Comparison of ENCODE assay signal across 8 cellular contexts in genomic region chr1:153774780-153775431, GRCh38. TPM values are rescaled to one million over a fixed set of nuclear protein-coding genes. Genes with fewer than 3 reads are reported as not detected.
DNase-seq lines count a peak whose midpoint lies in the region; ATAC-seq lines count a peak whose summit lies in the region.

Gene SLC27A3 (plus strand): TSS chr1:153775407. CDS start chr1:153775498, 91 bp downstream.

- ATAC-seq in GM21717 (IDR thresholded peaks at IDR 0.05; ENCODE audit: unreplicated experiment) (peak; percentile 18), GM21737 (IDR thresholded peaks at IDR 0.05; ENCODE audit: unreplicated experiment) (no peak)

- peaks cover 22% of the 10 kb centered on the region for H3K4me1 Mint-ChIP-seq in activated naive CD8-positive, alpha-beta T cell treated with anti-CD3 and anti-CD28 coated beads for 36 hours

- no peaks in the 10 kb centered on the region for H3K9me3 Mint-ChIP-seq in activated naive CD8-positive, alpha-beta T cell treated with anti-CD3 and anti-CD28 coated beads for 36 hours

- no peaks in the 10 kb centered on the region for H3K27me3 Mint-ChIP-seq in activated naive CD8-positive, alpha-beta T cell treated with anti-CD3 and anti-CD28 coated beads for 36 hours

- peak within 1 kb of the TSS; percentile 62 for H3K27ac Mint-ChIP-seq in activated naive CD8-positive, alpha-beta T cell treated with anti-CD3 and anti-CD28 coated beads for 36 hours

- intact Hi-C loops in head of caudate nucleus (cut with DNase I), result no loop called here

- DNase-seq in DMS153 treated with DMSO at 0.1 percent for 48 hours (lab: John Stamatoyannopoulos, UW; ENCODE audit: unreplicated experiment) (peak; percentile 81), NCI-H187 treated with DMSO at 0.1 percent for 48 hours (lab: John Stamatoyannopoulos, UW) (peak; percentile 57), head of caudate nucleus (peak in 40 of 42 donors; percentile 47 to 88 (median 70)), occipital lobe (lab: John Stamatoyannopoulos, UW) (peak; percentile 46), activated gamma-delta T cell (lab: John Stamatoyannopoulos, UW) (no peak)
- DNase-seq in activated naive CD8-positive, alpha-beta T cell treated with anti-CD3 and anti-CD28 coated beads for 36 hours, result peak; percentile 29

- H3K4me3 Mint-ChIP-seq in activated naive CD8-positive, alpha-beta T cell treated with anti-CD3 and anti-CD28 coated beads for 36 hours, result peak within 1 kb of the TSS; percentile 82

- peaks cover 4% of the 10 kb centered on the region for H3K36me3 Mint-ChIP-seq in activated naive CD8-positive, alpha-beta T cell treated with anti-CD3 and anti-CD28 coated beads for 36 hours

RNA-seq across cellular contexts. Expression of gene SLC27A3, which starts in this region (rescaled TPM):
- 1 to 10 TPM; 6.4 to 6.9 TPM for total RNA-seq in activated naive CD8-positive, alpha-beta T cell treated with anti-CD3 and anti-CD28 coated beads for 36 hours
- 14.5 TPM for total RNA-seq in occipital lobe
